In the genomic region with DNA sequence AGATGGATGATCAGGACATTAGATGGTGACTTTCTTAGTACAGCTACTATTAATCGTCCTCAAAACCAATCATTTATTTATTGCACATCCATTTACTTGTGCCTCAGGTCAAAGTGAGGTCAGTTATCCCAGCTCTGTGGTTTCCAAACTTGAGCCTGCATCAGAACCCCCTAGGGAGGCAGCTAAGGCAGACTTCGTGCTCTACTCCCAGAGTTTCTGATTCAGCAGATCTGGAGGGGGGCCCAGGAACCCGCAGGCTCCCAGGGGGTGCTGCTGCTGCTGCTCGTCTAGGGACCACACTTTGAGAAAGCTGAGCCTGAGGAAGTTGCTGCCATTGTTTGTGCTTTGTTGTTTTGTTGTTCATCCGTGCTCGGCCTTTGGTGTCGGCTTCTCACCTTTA, we compare ENCODE assay signal across 23 cellular contexts. TPM values are rescaled to one million over a fixed set of nuclear protein-coding genes. Genes with fewer than 3 reads are reported as not detected.
"Had no signal": no experiment of that assay in that cellular context is flagged by ENCODE, and none has a peak within 500 bp of the region (broad histone marks: within the 10 kb centered on the region; RNA-seq: fewer than 3 reads in every experiment).

No MANE protein-coding gene starts in this region.

- DNase-seq: activated B cell treated with CpG ODN at 0.5 μM for 24 hours; activated CD4-positive, alpha-beta T cell treated with anti-CD3 and anti-CD28 coated beads for 48 hours; activated CD8-positive, alpha-beta memory T cell treated with anti-CD3 and anti-CD28 coated beads, Interleukin-2, amount 50 U/mL, for 48 hours; activated naive CD4-positive, alpha-beta T cell treated with Interleukin-2 at 50 U/mL for 16 hours; activated naive CD8-positive, alpha-beta T cell treated with anti-CD3 and anti-CD28 coated beads, Interleukin-2, amount 50 U/mL, for 24 hours; dorsolateral prefrontal cortex; foreskin fibroblast; hippocampal formation; mucosa of descending colon; naive thymus-derived CD8-positive, alpha-beta T cell; posterior cingulate gyrus; retina; stimulated activated CD4-positive, alpha-beta T cell treated with anti-CD3 and anti-CD28 coated beads, Interleukin-4, amount 100 ng/mL, for 4 hours; stimulated activated CD8-positive, alpha-beta memory T cell treated with anti-CD3 and anti-CD28 coated beads, Interleukin-4, amount 100 ng/mL, for 48 hours; upper lobe of right lung had no signal

- ATAC-seq: activated naive CD8-positive, alpha-beta T cell treated with anti-CD3 and anti-CD28 coated beads, Interleukin-2, amount 50 U/mL, for 24 hours; esophagus mucosa; left lobe of liver; mucosa of descending colon; naive thymus-derived CD8-positive, alpha-beta T cell; upper lobe of right lung had no signal

- H3K27ac Mint-ChIP-seq: activated B cell treated with CpG ODN at 0.5 μM for 24 hours; stimulated activated naive CD8-positive, alpha-beta T cell treated with anti-CD3 and anti-CD28 coated beads, Interleukin-15, Interleukin-2, amounts not matched to agents 100 ng/mL and 50 ng/mL, for 24 hours; T-helper 1 cell treated with Interleukin-12 subunit alpha and Interleukin-12 subunit beta and Interleukin-4 antibody, amounts not matched to agents 30 μg/mL and 1 μg/mL, for 36 hours had no signal

- H3K27me3 Mint-ChIP-seq: activated B cell treated with CpG ODN at 0.5 μM for 24 hours; activated naive CD8-positive, alpha-beta T cell treated with anti-CD3 and anti-CD28 coated beads, Interleukin-2, amount 50 U/mL, for 24 hours; activated T-helper 17 cell treated with anti-CD3 and anti-CD28 coated beads, Interleukin-2, amount 50 U/mL, for 72 hours; naive thymus-derived CD8-positive, alpha-beta T cell; stimulated activated naive CD8-positive, alpha-beta T cell treated with anti-CD3 and anti-CD28 coated beads, Interleukin-15, Interleukin-2, amounts not matched to agents 100 ng/mL and 50 ng/mL, for 24 hours had no signal

- H3K4me3 ChIP-seq: ascending aorta, breast epithelium, dorsolateral prefrontal cortex, mucosa of descending colon, smooth muscle cell, upper lobe of right lung had no signal

- H3K9me3 Mint-ChIP-seq: activated B cell treated with CpG ODN at 0.5 μM for 24 hours; activated naive CD8-positive, alpha-beta T cell treated with anti-CD3 and anti-CD28 coated beads, Interleukin-2, amount 50 U/mL, for 24 hours; activated T-helper 17 cell treated with anti-CD3 and anti-CD28 coated beads, Interleukin-2, amount 50 U/mL, for 72 hours; naive thymus-derived CD8-positive, alpha-beta T cell; stimulated activated naive CD8-positive, alpha-beta T cell treated with anti-CD3 and anti-CD28 coated beads, Interleukin-15, Interleukin-2, amounts not matched to agents 100 ng/mL and 50 ng/mL, for 24 hours; T-helper 1 cell treated with Interleukin-12 subunit alpha and Interleukin-12 subunit beta and Interleukin-4 antibody, amounts not matched to agents 30 μg/mL and 1 μg/mL, for 36 hours had no signal

- H3K4me3 Mint-ChIP-seq: activated B cell treated with CpG ODN at 0.5 μM for 24 hours; activated naive CD8-positive, alpha-beta T cell treated with anti-CD3 and anti-CD28 coated beads, Interleukin-2, amount 50 U/mL, for 24 hours; activated T-helper 17 cell treated with anti-CD3 and anti-CD28 coated beads, Interleukin-2, amount 50 U/mL, for 72 hours; naive thymus-derived CD8-positive, alpha-beta T cell; stimulated activated naive CD8-positive, alpha-beta T cell treated with anti-CD3 and anti-CD28 coated beads, Interleukin-15, Interleukin-2, amounts not matched to agents 100 ng/mL and 50 ng/mL, for 24 hours; T-helper 1 cell treated with Interleukin-12 subunit alpha and Interleukin-12 subunit beta and Interleukin-4 antibody, amounts not matched to agents 30 μg/mL and 1 μg/mL, for 36 hours had no signal

RNA-seq across cellular contexts. Expression of gene CLEC18B, which starts 44.0 kb away (rescaled TPM):
- total RNA-seq: ascending aorta, upper lobe of right lung had no signal
